9 cellular contexts compared by ENCODE assay signal in genomic region chr16:66548868-66549267, GRCh38. TPM values are rescaled to one million over a fixed set of nuclear protein-coding genes. Genes with fewer than 3 reads are reported as not detected.
DNase-seq lines count a peak whose midpoint lies in the region; ATAC-seq and TF ChIP-seq lines count a peak whose summit lies in the region.
"Had no signal": no experiment of that assay in that cellular context is flagged by ENCODE, and none has a peak within 500 bp of the region (broad histone marks: within the 10 kb centered on the region; RNA-seq: fewer than 3 reads in every experiment).

No MANE protein-coding gene starts in this region.

- intact Hi-C loops in CD14-positive monocyte (cut with micrococcal nuclease) = loop anchor here in 1 of 2 donors (5.0 kb wide), 1 partner anchor 38 kb away; no protein-coding TSS in a partner anchor
- intact Hi-C loops in Panc1 (cut with micrococcal nuclease; ENCODE audit: unreplicated experiment) = no loop called here

- H3K27ac Mint-ChIP-seq in CD14-positive monocyte (peak overlapping the region; percentile 80 to 94 (median 89)), osteocyte (ENCODE audit: unreplicated experiment) (peak overlapping the region; percentile 79)

- H3K4me3 ChIP-seq in Panc1 (ENCODE audit: low read depth in 2 of 2, low read length in 2 of 2) (peak overlapping the region; percentile 58 to 60; a peak in 3 of 4 replicates), epithelial cell of esophagus (ENCODE audit: low read length) (peak overlapping the region; percentile 72)

- H3K27ac ChIP-seq in Panc1 (ENCODE audit: low read length) = peak overlapping the region; percentile 87

- H3K4me1 ChIP-seq in Panc1 (ENCODE audit: control insufficient read depth, insufficient read depth, low read length) = peaks cover 36% of the 10 kb centered on the region

- H3K36me3 Mint-ChIP-seq in CD14-positive monocyte (peaks cover 32 to 36% of the 10 kb centered on the region in 2 donors), osteocyte (ENCODE audit: unreplicated experiment) (peaks cover 20% of the 10 kb centered on the region)

- no peaks in the 10 kb centered on the region; the same call in 1 of the 2 replicates for H3K36me3 ChIP-seq in Panc1 (ENCODE audit: control insufficient read depth, insufficient read depth, low read length)

- H3K9me3 ChIP-seq in Panc1 (ENCODE audit: control insufficient read depth, insufficient read depth, low read depth, low read length) = no peaks in the 10 kb centered on the region

- H3K4me1 Mint-ChIP-seq in CD14-positive monocyte = peaks cover 78% of the 10 kb centered on the region
- peaks cover 49% of the 10 kb centered on the region for H3K4me1 Mint-ChIP-seq in osteocyte (ENCODE audit: unreplicated experiment)

- no peak for TF ChIP-seq CTCF in CD14-positive monocyte (IDR thresholded peaks at IDR 0.05)
- TF ChIP-seq CTCF in Panc1 (IDR thresholded peaks at IDR 0.05) = no peak
- no peak for TF ChIP-seq CTCF in epithelial cell of esophagus (IDR thresholded peaks at IDR 0.05; ENCODE audit: insufficient read depth, low read depth, low read length, missing control alignments)
- TF ChIP-seq CTCF in osteocyte (IDR thresholded peaks at IDR 0.05) = no peak

- no peaks in the 10 kb centered on the region for H3K27me3 ChIP-seq in Panc1 (ENCODE audit: control insufficient read depth, insufficient read depth, low read length)

- H3K9me3 Mint-ChIP-seq in CD14-positive monocyte (no peaks in the 10 kb centered on the region), osteocyte (ENCODE audit: unreplicated experiment) (no peaks in the 10 kb centered on the region)

- ATAC-seq in Panc1 (no peak), GM19328 (IDR thresholded peaks at IDR 0.05; ENCODE audit: unreplicated experiment) (no peak)

- no TSS peak for BruUV-seq in Panc1 (replicated peaks; lab: Mats Ljungman, UMichigan)

- H3K4me3 Mint-ChIP-seq in CD14-positive monocyte (peak overlapping the region; percentile 85 to 95), osteocyte (ENCODE audit: unreplicated experiment) (peak overlapping the region; percentile 76)

- H3K27me3 Mint-ChIP-seq in CD14-positive monocyte (ENCODE audit: low read depth in 3 of 3) (no peaks in the 10 kb centered on the region), osteocyte (ENCODE audit: unreplicated experiment) (no peaks in the 10 kb centered on the region)

- in situ Hi-C loops in Panc1 (cut with HindIII; ENCODE audit: low pct_unique_long_range_greater_than_20kb, low sequenced_read_pairs) = no loop called here

- DNase-seq in CD14-positive monocyte (ENCODE audit: low spot score) = no peak
- no peak for DNase-seq in Panc1 (ENCODE audit: low read depth, low spot score)
- DNase-seq in epithelial cell of esophagus (ENCODE audit: low read depth) = no peak
- no peak for DNase-seq in osteocyte (ENCODE audit: extremely low spot score, unreplicated experiment)
- no peak for DNase-seq in NCI-H2107 treated with DMSO at 0.1 percent for 48 hours (lab: John Stamatoyannopoulos, UW; ENCODE audit: unreplicated experiment)
- DNase-seq in AML-193 (lab: John Stamatoyannopoulos, UW) = no peak
- no peak for DNase-seq in HuH-7.5 (ENCODE audit: low spot score)

- CTCF ChIA-PET in Panc1 (lab: Charles Lee) = no interaction called here

- POLR2A ChIA-PET in Panc1 (lab: Charles Lee) = no interaction called here

RNA-seq across cellular contexts. Expression of gene TK2, which starts 1.1 kb away (rescaled TPM):
- polyA plus RNA-seq in CD14-positive monocyte = 10 to 100 TPM; 29.8 to 38.9 TPM
- total RNA-seq in Panc1 (2021; ENCODE audit: unreplicated experiment) = 17.1 TPM
- 13.5 TPM for polyA plus RNA-seq in Panc1 (2012; ENCODE audit: insufficient read length)
- 33.2 and 37.4 TPM in 2 replicates for total RNA-seq in osteocyte

RNA-seq across cellular contexts. Expression of gene CKLF, which starts 3.5 kb away (rescaled TPM):
- 100 to 1,000 TPM; 374 to 430 TPM for polyA plus RNA-seq in CD14-positive monocyte
- total RNA-seq in Panc1 (2021; ENCODE audit: unreplicated experiment) (88.1 TPM), osteocyte (41.5 and 42.5 TPM in 2 replicates)
- 64.7 TPM for polyA plus RNA-seq in Panc1 (2012; ENCODE audit: insufficient read length)

RNA-seq across cellular contexts. Expression of gene CMTM1, which starts 17.4 kb away (rescaled TPM):
- 1 to 10 TPM; 1.6 to 2.5 TPM for polyA plus RNA-seq in CD14-positive monocyte
- 7.1 TPM for total RNA-seq in Panc1 (2021; ENCODE audit: unreplicated experiment)
- polyA plus RNA-seq in Panc1 (2012; ENCODE audit: insufficient read length) = 5.9 TPM
- 7.8 and 8.0 TPM in 2 replicates for total RNA-seq in osteocyte

RNA-seq across cellular contexts. Expression of gene CMTM2, which starts 30.4 kb away (rescaled TPM):
- 10 to 100 TPM; 39.1 to 41.6 TPM for polyA plus RNA-seq in CD14-positive monocyte
- total RNA-seq in Panc1 (2021; ENCODE audit: unreplicated experiment) = not detected
- not detected for polyA plus RNA-seq in Panc1 (2012; ENCODE audit: insufficient read length)
- not detected in 2 replicates for total RNA-seq in osteocyte
- total RNA-seq: M059J had no signal

RNA-seq across cellular contexts. Expression of gene CMTM3, which starts 55.6 kb away (rescaled TPM):
- polyA plus RNA-seq in CD14-positive monocyte = 100 to 1,000 TPM; 126 to 131 TPM
- total RNA-seq in Panc1 (2021; ENCODE audit: unreplicated experiment) = 45.8 TPM
- 58.3 TPM for polyA plus RNA-seq in Panc1 (2012; ENCODE audit: insufficient read length)
- 96.3 and 104 TPM in 2 replicates for total RNA-seq in osteocyte
